Comparison of ENCODE assay signal across 15 cellular contexts in genomic region chr14:24397639-24398297, GRCh38. TPM values are rescaled to one million over a fixed set of nuclear protein-coding genes. Genes with fewer than 3 reads are reported as not detected.
A peak's percentile ranks its signal among the peaks of the same experiment; 100 is the strongest.
DNase-seq lines count a peak whose midpoint lies in the region; ATAC-seq and TF ChIP-seq lines count a peak whose summit lies in the region.
"Had no signal": no experiment of that assay in that cellular context is flagged by ENCODE, and none has a peak within 500 bp of the region (broad histone marks: within the 10 kb centered on the region; RNA-seq: fewer than 3 reads in every experiment).

No MANE protein-coding gene starts in this region.

- TF ChIP-seq CTCF in SK-N-SH (IDR thresholded peaks at IDR 0.05) = no peak
- TF ChIP-seq CTCF in natural killer cell (IDR thresholded peaks at IDR 0.05) = no peak
- no peak for TF ChIP-seq CTCF in tibial nerve (IDR thresholded peaks at IDR 0.05)
- TF ChIP-seq CTCF in activated CD8-positive, alpha-beta T cell treated with anti-CD3 and anti-CD28 coated beads for 36 hours (IDR thresholded peaks at IDR 0.05) = no peak

- H3K27me3 ChIP-seq in SK-N-SH (ENCODE audit: insufficient read depth) (no peaks in the 10 kb centered on the region), duodenal mucosa (ENCODE audit: control insufficient read depth in 1 of 2, insufficient read depth in 2 of 2, low read length in 2 of 2) (no peaks in the 10 kb centered on the region), tibial nerve (no peaks in the 10 kb centered on the region)

- H3K4me1 Mint-ChIP-seq in natural killer cell = peaks cover 6 to 15% of the 10 kb centered on the region in 2 donors
- peaks cover 3% of the 10 kb centered on the region for H3K4me1 Mint-ChIP-seq in activated CD8-positive, alpha-beta T cell treated with anti-CD3 and anti-CD28 coated beads for 36 hours (ENCODE audit: low read depth)

- H3K4me1 ChIP-seq in SK-N-SH (ENCODE audit: control insufficient read depth in 1 of 2, insufficient read depth in 2 of 2, low read depth in 1 of 2, low read length in 1 of 2) (peaks cover 0 to 32% of the 10 kb centered on the region in 2 experiments; a peak in 1 of 4 replicates), duodenal mucosa (ENCODE audit: control insufficient read depth in 1 of 2, insufficient read depth in 2 of 2, low read length in 2 of 2) (peaks cover 24 to 31% of the 10 kb centered on the region in 2 donors), tibial nerve (peaks cover 0 to 52% (median 21%) of the 10 kb centered on the region in 4 donors)

- peaks cover 9 to 18% of the 10 kb centered on the region in 2 donors for H3K27me3 Mint-ChIP-seq in natural killer cell (ENCODE audit: low read depth in 2 of 2)
- peaks cover 8% of the 10 kb centered on the region for H3K27me3 Mint-ChIP-seq in activated CD8-positive, alpha-beta T cell treated with anti-CD3 and anti-CD28 coated beads for 36 hours

- intact Hi-C loops in natural killer cell (cut with micrococcal nuclease) = no loop called here
- intact Hi-C loops in activated CD8-positive, alpha-beta T cell treated with anti-CD3 and anti-CD28 coated beads for 36 hours (cut with micrococcal nuclease) = no loop called here

- 0 out of 2 replicates have a peak overlapping the region, but pooled peaks have one; percentile 86 for H3K4me2 ChIP-seq in SK-N-SH

- H3K4me3 ChIP-seq in SK-N-SH (ENCODE audit: low read depth in 2 of 2, low read length in 1 of 2) (no peak overlapping the region; a peak in 1 of 4 replicates), duodenal mucosa (ENCODE audit: low read depth in 1 of 2, low read length in 2 of 2) (peak overlapping the region in 1 of 2 donors; percentile 28), tibial nerve (peak overlapping the region in 1 of 4 donors; percentile 88)
- H3K4me3 ChIP-seq: GM23248 had no signal

- POLR2A ChIA-PET in SK-N-SH (lab: Yijun Ruan, JAX) = interaction anchor here (1.2 kb wide), 1 partner anchor 29 kb away, joined by 7 read pairs; no protein-coding TSS in a partner anchor
- POLR2A ChIA-PET in activated CD8-positive, alpha-beta T cell treated with anti-CD3 and anti-CD28 coated beads for 36 hours (lab: Charles Lee) = interaction anchor here (0.6 kb wide), 1 partner anchor 87 kb away, joined by 3 read pairs; no protein-coding TSS in a partner anchor

- DNase-seq in SK-N-SH = no peak
- no peak for DNase-seq in natural killer cell
- no peak for DNase-seq in tibial nerve (ENCODE audit: low spot score in 2 of 2)
- DNase-seq in GOT3 (lab: John Stamatoyannopoulos, UW) = no peak
- no peak for DNase-seq in activated CD8-positive, alpha-beta T cell treated with anti-CD3 and anti-CD28 coated beads for 36 hours
- DNase-seq in NCI-H1417 (lab: John Stamatoyannopoulos, UW) = no peak
- DNase-seq: 8988T; activated CD4-positive, alpha-beta T cell treated with anti-CD3 and anti-CD28 coated beads for 4 hours; activated naive CD4-positive, alpha-beta T cell; effector CD4-positive, alpha-beta T cell; GM23248; Karpas-422; SHP77 treated with DMSO at 0.1 percent for 48 hours had no signal

- H4K20me1 ChIP-seq in SK-N-SH (ENCODE audit: insufficient read depth) = no peaks in the 10 kb centered on the region

- no peaks in the 10 kb centered on the region for H3K9me2 ChIP-seq in SK-N-SH

- H2AFZ ChIP-seq in SK-N-SH (ENCODE audit: low read depth) = 0 out of 2 replicates have a peak overlapping the region, but pooled peaks have one; percentile 35
- H2AFZ ChIP-seq: GM23248 had no signal

- TF ChIP-seq RAD21 in SK-N-SH (IDR thresholded peaks at IDR 0.05; ENCODE audit: low read length) = no peak

- peak overlapping the region in 1 of 2 experiments; percentile 39; a peak in 1 of 4 replicates for H3K27ac ChIP-seq in SK-N-SH (ENCODE audit: low read depth in 2 of 2, low read length in 1 of 2)
- no peak overlapping the region for H3K27ac ChIP-seq in duodenal mucosa (ENCODE audit: low read depth, low read length)
- H3K27ac ChIP-seq in tibial nerve = peak overlapping the region; percentile 9 to 89 (median 80)
- H3K27ac ChIP-seq: GM23248 had no signal

- TF ChIP-seq EP300 in SK-N-SH (IDR thresholded peaks at IDR 0.05; ENCODE audit: borderline replicate concordance in 1 of 2, low read depth in 1 of 2, low read length in 1 of 2) = no peak
- no peak for TF ChIP-seq EP300 in tibial nerve (IDR thresholded peaks at IDR 0.05)

- WGBS in SK-N-SH (ENCODE audit: low lambda C conversion rate) = 98% methylated on average over 6 of the region's 6 CpGs
- 32 to 36% methylated on average over 6 of the region's 6 CpGs for WGBS in tibial nerve, 2 donors

- no peaks in the 10 kb centered on the region for H3K36me3 ChIP-seq in SK-N-SH (replicated peaks in 1 of 2; ENCODE audit: control insufficient read depth in 1 of 2, insufficient read depth in 2 of 2, low read length in 1 of 2)
- H3K36me3 ChIP-seq in duodenal mucosa (ENCODE audit: control insufficient read depth in 1 of 2, insufficient read depth in 2 of 2, low read length in 2 of 2) = no peaks in the 10 kb centered on the region
- H3K36me3 ChIP-seq in tibial nerve = no peaks in the 10 kb centered on the region

- no peak overlapping the region for H3K9ac ChIP-seq in SK-N-SH
- H3K9ac ChIP-seq in duodenal mucosa (ENCODE audit: low read depth in 1 of 2, low read length in 2 of 2) = peak overlapping the region; percentile 12 to 47
- H3K9ac ChIP-seq: GM23248 had no signal

- H3K4me3 Mint-ChIP-seq in natural killer cell = peak overlapping the region; percentile 55
- H3K4me3 Mint-ChIP-seq in activated CD8-positive, alpha-beta T cell treated with anti-CD3 and anti-CD28 coated beads for 36 hours = no peak overlapping the region

- H3K79me2 ChIP-seq in SK-N-SH (ENCODE audit: insufficient read depth) = no peaks in the 10 kb centered on the region

- no peaks in the 10 kb centered on the region for H3K9me3 ChIP-seq in SK-N-SH
- H3K9me3 ChIP-seq in duodenal mucosa (ENCODE audit: control insufficient read depth in 1 of 2, low read length in 2 of 2) = no peaks in the 10 kb centered on the region
- H3K9me3 ChIP-seq in tibial nerve = no peaks in the 10 kb centered on the region

- CTCF ChIA-PET in SK-N-SH (lab: Yijun Ruan, JAX) = interaction anchor here (0.6 to 5.6 kb wide), 7 partner anchors 15 to 64 kb away, joined by 3 to 35 read pairs (median 11); partner anchors contain the start of gene ADCY4
- CTCF ChIA-PET in activated CD8-positive, alpha-beta T cell treated with anti-CD3 and anti-CD28 coated beads for 36 hours (lab: Charles Lee) = interaction anchor here (0.9 to 3.6 kb wide), 4 partner anchors 27 to 155 kb away, joined by 3 to 14 read pairs (median 6); partner anchors contain the start of gene TINF2

- no peak for TF ChIP-seq POLR2A in tibial nerve (IDR thresholded peaks at IDR 0.05)

- H3K9me3 Mint-ChIP-seq in natural killer cell = no peaks in the 10 kb centered on the region
- no peaks in the 10 kb centered on the region for H3K9me3 Mint-ChIP-seq in activated CD8-positive, alpha-beta T cell treated with anti-CD3 and anti-CD28 coated beads for 36 hours

- H3K36me3 Mint-ChIP-seq in natural killer cell = no peaks in the 10 kb centered on the region
- H3K36me3 Mint-ChIP-seq in activated CD8-positive, alpha-beta T cell treated with anti-CD3 and anti-CD28 coated beads for 36 hours (ENCODE audit: low read depth) = no peaks in the 10 kb centered on the region

- no peak overlapping the region for H3K27ac Mint-ChIP-seq in natural killer cell
- H3K27ac Mint-ChIP-seq in activated CD8-positive, alpha-beta T cell treated with anti-CD3 and anti-CD28 coated beads for 36 hours = no peak overlapping the region

- ATAC-seq in SK-N-SH treated with all-trans-retinoic acid at 6 μM for 48 hours (no peak), natural killer cell (no peak)
- ATAC-seq in activated CD8-positive, alpha-beta T cell treated with anti-CD3 and anti-CD28 coated beads for 36 hours = no peak

- peaks cover 8% of the 10 kb centered on the region for H3F3A ChIP-seq in SK-N-SH (replicated peaks; ENCODE audit: insufficient read depth)

TF ChIP-seq in SK-N-SH, 30 proteins besides CTCF, POLR2A, EP300 and RAD21 (continues in another document):
- no peak for TF ChIP-seq TCF12 (IDR thresholded peaks at IDR 0.05)

TF ChIP-seq in SK-N-SH treated with all-trans-retinoic acid at 6 μM for 48 hours, 23 proteins besides CTCF, POLR2A, EP300 and RAD21 (continues in another document):
- TF ChIP-seq ZFP3 (CRISPR knock-in tag; IDR thresholded peaks at IDR 0.05) (no peak), BACH2 (CRISPR knock-in tag; IDR thresholded peaks at IDR 0.05; ENCODE audit: borderline replicate concordance) (no peak), TOX (CRISPR knock-in tag; IDR thresholded peaks at IDR 0.05; ENCODE audit: borderline replicate concordance) (no peak)

RNA-seq across cellular contexts. Expression of gene NYNRIN, which starts 1.0 kb away (rescaled TPM):
- 4.7 and 4.8 TPM in 2 replicates for polyA plus RNA-seq in SK-N-SH (2012; rRNA removed)
- polyA plus RNA-seq in SK-N-SH (2012; cell fraction: cytosol; rRNA removed) = 1.7 and 2.7 TPM in 2 replicates
- polyA plus RNA-seq in SK-N-SH (2012; cell fraction: nucleus; rRNA removed) = 6.6 and 8.6 TPM in 2 replicates
- under 1 TPM; 0.23 to 0.53 (median 0.42) TPM for total RNA-seq in natural killer cell
- 10 to 100 TPM; 17.4 to 24.7 (median 19.4) TPM for total RNA-seq in tibial nerve
- total RNA-seq in activated CD8-positive, alpha-beta T cell treated with anti-CD3 and anti-CD28 coated beads for 36 hours = under 1 TPM; 0.05 to 0.27 TPM

RNA-seq across cellular contexts. Expression of gene NFATC4, which starts 29.8 kb away (rescaled TPM):
- polyA plus RNA-seq in SK-N-SH (2012; rRNA removed) = 24.9 and 25.3 TPM in 2 replicates
- polyA plus RNA-seq in SK-N-SH (2012; cell fraction: cytosol; rRNA removed) = 4.8 and 5.9 TPM in 2 replicates
- 152 and 250 TPM in 2 replicates for polyA plus RNA-seq in SK-N-SH (2012; cell fraction: nucleus; rRNA removed)
- total RNA-seq in natural killer cell (not detected), tibial nerve (100 to 1,000 TPM in 2 of 4 donors, 10 to 100 TPM in 2; 58.6 to 132 (median 99.1) TPM)
- total RNA-seq in activated CD8-positive, alpha-beta T cell treated with anti-CD3 and anti-CD28 coated beads for 36 hours = 1 to 10 TPM; 1.3 to 2.0 TPM

RNA-seq across cellular contexts. Expression of gene CBLN3, which starts 31.7 kb away (rescaled TPM):
- 1.8 TPM in 2 replicates for polyA plus RNA-seq in SK-N-SH (2012; rRNA removed)
- polyA plus RNA-seq in SK-N-SH (2012; cell fraction: cytosol; rRNA removed) = 0.92 and 0.93 TPM in 2 replicates
- polyA plus RNA-seq in SK-N-SH (2012; cell fraction: nucleus; rRNA removed) = 12.6 and 14.2 TPM in 2 replicates
- total RNA-seq in natural killer cell = 1 to 10 TPM in 2 of 3 donors, under 1 TPM in 1; 0.75 to 1.5 (median 1.1) TPM
- 1 to 10 TPM; 2.1 to 6.9 (median 5.1) TPM for total RNA-seq in tibial nerve
- 1 to 10 TPM; 2.9 TPM for total RNA-seq in activated CD8-positive, alpha-beta T cell treated with anti-CD3 and anti-CD28 coated beads for 36 hours

RNA-seq across cellular contexts. Expression of gene KHNYN, which starts 32.0 kb away (rescaled TPM):
- 18.3 and 21.8 TPM in 2 replicates for polyA plus RNA-seq in SK-N-SH (2012; rRNA removed)
- polyA plus RNA-seq in SK-N-SH (2012; cell fraction: cytosol; rRNA removed) = 9.9 and 13.6 TPM in 2 replicates
- polyA plus RNA-seq in SK-N-SH (2012; cell fraction: nucleus; rRNA removed) = 43.9 and 56.3 TPM in 2 replicates
- 100 to 1,000 TPM; 106 to 141 (median 116) TPM for total RNA-seq in natural killer cell
- 100 to 1,000 TPM in 1 of 4 donors, 10 to 100 TPM in 3; 66.8 to 106 (median 84.5) TPM for total RNA-seq in tibial nerve
- total RNA-seq in activated CD8-positive, alpha-beta T cell treated with anti-CD3 and anti-CD28 coated beads for 36 hours = 10 to 100 TPM; 47.5 to 51.7 TPM

RNA-seq across cellular contexts. Expression of gene SDR39U1, which starts 44.8 kb away (rescaled TPM):
- 81.8 and 88.4 TPM in 2 replicates for polyA plus RNA-seq in SK-N-SH (2012; rRNA removed)
- polyA plus RNA-seq in SK-N-SH (2012; cell fraction: cytosol; rRNA removed) = 41.3 and 52.9 TPM in 2 replicates
- polyA plus RNA-seq in SK-N-SH (2012; cell fraction: nucleus; rRNA removed) = 292 and 320 TPM in 2 replicates
- total RNA-seq in natural killer cell (100 to 1,000 TPM in 2 of 3 donors, 10 to 100 TPM in 1; 97.1 to 106 (median 100) TPM), tibial nerve (10 to 100 TPM; 37.9 to 64.9 (median 60.8) TPM)
- 10 to 100 TPM; 43.6 to 55.5 TPM for total RNA-seq in activated CD8-positive, alpha-beta T cell treated with anti-CD3 and anti-CD28 coated beads for 36 hours

Comparison
In these comparisons a context has a peak if more than half of its experiments do, and no peak if none do; other contexts are left out.
1. RNA of gene NYNRIN, which starts 1.0 kb away (total RNA-seq): 17.4 to 24.7 TPM in tibial nerve; 0.23 to 0.53 TPM in natural killer cell and 0.05 to 0.27 TPM in activated CD8-positive, alpha-beta T cell treated with anti-CD3 and anti-CD28 coated beads for 36 hours; every median in the first group is over 10 times any median in the second.
2. RNA of gene NFATC4, which starts 29.8 kb away (total RNA-seq): 58.6 to 132 TPM in tibial nerve; 1.3 to 2.0 TPM in activated CD8-positive, alpha-beta T cell treated with anti-CD3 and anti-CD28 coated beads for 36 hours and not detected in natural killer cell; every median in the first group is over 10 times any median in the second.